In the genomic region with DNA sequence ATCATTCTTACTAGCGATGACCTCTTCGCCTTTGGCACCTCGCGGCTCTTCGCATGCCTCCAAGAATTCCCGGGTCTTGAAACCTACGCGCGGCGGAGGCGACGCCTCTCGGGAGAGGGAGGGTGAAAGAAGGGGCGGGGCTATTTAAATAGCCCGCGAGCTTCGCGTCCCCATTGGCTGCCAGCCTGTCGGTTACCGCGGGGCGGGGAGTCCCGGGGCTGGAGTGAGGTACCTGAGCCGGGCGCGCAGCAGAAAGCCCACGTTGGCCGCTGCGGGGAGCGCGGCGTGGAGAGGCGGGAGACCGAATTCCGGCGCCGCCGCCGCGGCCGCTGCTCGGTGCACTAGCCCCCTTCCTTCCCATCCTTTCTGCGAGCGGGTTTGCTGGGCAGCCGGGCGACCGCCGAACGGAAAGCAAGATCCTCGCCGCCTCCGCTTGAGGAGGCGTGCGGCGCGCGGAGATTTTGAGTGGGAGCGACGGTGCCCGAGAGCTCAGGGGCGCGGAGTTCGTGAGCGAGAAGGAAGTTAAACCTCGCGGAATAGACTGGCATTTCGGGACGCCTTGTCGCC, we compare ENCODE assay signal across 8 cellular contexts. TPM values are rescaled to one million over a fixed set of nuclear protein-coding genes. Genes with fewer than 3 reads are reported as not detected.
A peak's percentile ranks its signal among the peaks of the same experiment; 100 is the strongest.
DNase-seq lines count a peak whose midpoint lies in the region; ATAC-seq and TF ChIP-seq lines count a peak whose summit lies in the region.

A gene (plus strand): TSS at position 251 of the 567 bp plus-strand sequence. CDS start 857 bp downstream, outside the sequence.

- no peaks in the 10 kb centered on the region for H3K36me3 Mint-ChIP-seq in CD4-positive, alpha-beta T cell (ENCODE audit: low read depth)
- no peaks in the 10 kb centered on the region for H3K36me3 Mint-ChIP-seq in stimulated activated effector memory CD8-positive, alpha-beta T cell treated with anti-CD3 and anti-CD28 coated beads, Interleukin-12 subunit alpha, Interleukin-12 subunit beta, amount 100 ng/mL, for 72 hours

- H3K4me1 Mint-ChIP-seq in CD4-positive, alpha-beta T cell (ENCODE audit: low read depth): peaks cover 11% of the 10 kb centered on the region
- H3K4me1 Mint-ChIP-seq in stimulated activated effector memory CD8-positive, alpha-beta T cell treated with anti-CD3 and anti-CD28 coated beads, Interleukin-12 subunit alpha, Interleukin-12 subunit beta, amount 100 ng/mL, for 72 hours: peaks cover 17% of the 10 kb centered on the region

- H3K4me3 Mint-ChIP-seq in CD4-positive, alpha-beta T cell: peak within 1 kb of the TSS; percentile 83
- peak within 1 kb of the TSS; percentile 69 for H3K4me3 Mint-ChIP-seq in stimulated activated effector memory CD8-positive, alpha-beta T cell treated with anti-CD3 and anti-CD28 coated beads, Interleukin-12 subunit alpha, Interleukin-12 subunit beta, amount 100 ng/mL, for 72 hours

- CTCF ChIA-PET in CD4-positive, alpha-beta T cell (lab: Charles Lee): no interaction called here

- TF ChIP-seq POLR2A in esophagus muscularis mucosa (IDR thresholded peaks at IDR 0.05; ENCODE audit: low read depth): no peak

- no peaks in the 10 kb centered on the region for H3K9me3 Mint-ChIP-seq in CD4-positive, alpha-beta T cell
- no peaks in the 10 kb centered on the region for H3K9me3 Mint-ChIP-seq in stimulated activated effector memory CD8-positive, alpha-beta T cell treated with anti-CD3 and anti-CD28 coated beads, Interleukin-12 subunit alpha, Interleukin-12 subunit beta, amount 100 ng/mL, for 72 hours

- intact Hi-C loops in CD4-positive, alpha-beta T cell (cut with DNase I, micrococcal nuclease): loop anchor here in 1 of 2 experiments (2.0 kb wide), 1 partner anchor 333 kb away; no protein-coding TSS in a partner anchor
- intact Hi-C loops in esophagus muscularis mucosa (cut with DNase I): loop anchor here (5.0 to 10.0 kb wide), 2 partner anchors 61 to 489 kb away; no protein-coding TSS in a partner anchor
- intact Hi-C loops in mucosa of descending colon (cut with DNase I, micrococcal nuclease): loop anchor here in 1 of 2 donors (10.0 kb wide), 1 partner anchor 279 kb away; no protein-coding TSS in a partner anchor

- under 1% methylated on average over 27 of the region's 69 CpGs for WGBS in esophagus muscularis mucosa

- no peaks in the 10 kb centered on the region for H3K9me3 ChIP-seq in CD4-positive, alpha-beta T cell (ENCODE audit: control insufficient read depth, low read length)
- no peaks in the 10 kb centered on the region for H3K9me3 ChIP-seq in esophagus muscularis mucosa
- H3K9me3 ChIP-seq in mucosa of descending colon: no peaks in the 10 kb centered on the region

- peaks cover 54% of the 10 kb centered on the region for H3K27me3 ChIP-seq in CD4-positive, alpha-beta T cell (ENCODE audit: control insufficient read depth, insufficient read depth, low read length)
- peaks cover 0 to 84% (median 26%) of the 10 kb centered on the region in 4 donors for H3K27me3 ChIP-seq in esophagus muscularis mucosa

- H3K27me3 Mint-ChIP-seq in CD4-positive, alpha-beta T cell: peaks cover 80% of the 10 kb centered on the region

- H3K4me3 ChIP-seq in esophagus muscularis mucosa (peak within 1 kb of the TSS; percentile 61 to 70 (median 64)), mucosa of descending colon (no peak within 1 kb of the TSS)

- no peak for TF ChIP-seq CTCF in CD4-positive, alpha-beta T cell (IDR thresholded peaks at IDR 0.05)
- TF ChIP-seq CTCF in esophagus muscularis mucosa (IDR thresholded peaks at IDR 0.05) (no peak), mucosa of descending colon (IDR thresholded peaks at IDR 0.05) (no peak)

- no peaks in the 10 kb centered on the region for H3K36me3 ChIP-seq in esophagus muscularis mucosa
- no peaks in the 10 kb centered on the region for H3K36me3 ChIP-seq in mucosa of descending colon (ENCODE audit: low read depth)

- ATAC-seq in CD4-positive, alpha-beta T cell (ENCODE audit: poor library complexity): peak; percentile 77
- peak; percentile 70 for ATAC-seq in GM19395 (IDR thresholded peaks at IDR 0.05; ENCODE audit: unreplicated experiment)
- peak; percentile 60 for ATAC-seq in HG03457 (IDR thresholded peaks at IDR 0.05; ENCODE audit: unreplicated experiment)
- peak; percentile 97 for ATAC-seq in mucosa of descending colon
- peak; percentile 77 for ATAC-seq in stimulated activated effector memory CD8-positive, alpha-beta T cell treated with anti-CD3 and anti-CD28 coated beads, Interleukin-12 subunit alpha, Interleukin-12 subunit beta, amount 100 ng/mL, for 72 hours

- no peak for TF ChIP-seq EP300 in esophagus muscularis mucosa (IDR thresholded peaks at IDR 0.05)

- peak in 8 of 10 experiments; percentile 5 to 54 (median 27) for DNase-seq in CD4-positive, alpha-beta T cell
- DNase-seq in NCI-H69 (lab: John Stamatoyannopoulos, UW) (peak; percentile 98), esophagus muscularis mucosa (ENCODE audit: extremely low spot score) (peak; percentile 93), mucosa of descending colon (peak; percentile 89 to 90 (median 89))
- peak; percentile 28 for DNase-seq in activated CD8-positive, alpha-beta memory T cell treated with anti-CD3 and anti-CD28 coated beads, Interleukin-2, amount 50 U/mL, for 4 hours
- peak; percentile 25 to 74 for DNase-seq in stimulated activated effector memory CD8-positive, alpha-beta T cell treated with anti-CD3 and anti-CD28 coated beads, Interleukin-12 subunit alpha, Interleukin-12 subunit beta, amount 100 ng/mL, for 72 hours (ENCODE audit: low spot score in 2 of 2)

- H3K27ac ChIP-seq in CD4-positive, alpha-beta T cell (ENCODE audit: low read depth, low read length): no peak within 1 kb of the TSS
- peak within 1 kb of the TSS in 1 of 4 donors; percentile 8 for H3K27ac ChIP-seq in esophagus muscularis mucosa (replicated peaks in 1 of 4)

- POLR2A ChIA-PET in CD4-positive, alpha-beta T cell (lab: Charles Lee): interaction anchor here (1.0 kb wide), 1 partner anchor 377 kb away, joined by 3 read pairs; a partner anchor contains a TSS

- H3K4me1 ChIP-seq in esophagus muscularis mucosa (peaks cover 33 to 50% (median 48%) of the 10 kb centered on the region in 4 donors), mucosa of descending colon (ENCODE audit: low read depth) (peaks cover 31% of the 10 kb centered on the region)

- no peak within 1 kb of the TSS for H3K27ac Mint-ChIP-seq in CD4-positive, alpha-beta T cell
- H3K27ac Mint-ChIP-seq in stimulated activated effector memory CD8-positive, alpha-beta T cell treated with anti-CD3 and anti-CD28 coated beads, Interleukin-12 subunit alpha, Interleukin-12 subunit beta, amount 100 ng/mL, for 72 hours: no peak within 1 kb of the TSS

RNA-seq across cellular contexts. Expression of the gene that starts here (rescaled TPM):
- total RNA-seq in CD4-positive, alpha-beta T cell: not detected
- 10 to 100 TPM in 1 of 4 donors, 1 to 10 TPM in 3; 5.1 to 10.0 (median 6.9) TPM for total RNA-seq in esophagus muscularis mucosa
- 1 to 10 TPM in 1 of 3 donors, under 1 TPM in 2; 0.55 to 1.9 (median 0.98) TPM for total RNA-seq in mucosa of descending colon

Comparison
In these comparisons a context has a peak if more than half of its experiments do, and no peak if none do; other contexts are left out.
1. Peak in DNase-seq and ATAC-seq in CD4-positive, alpha-beta T cell; RNA of the gene not detected or under 1 TPM.
2. DNase-seq: peak in every context shown above with its lines; median percentile 98 in NCI-H69; 93 in esophagus muscularis mucosa; 89 in mucosa of descending colon; 50 in stimulated activated effector memory CD8-positive, alpha-beta T cell treated with anti-CD3 and anti-CD28 coated beads, Interleukin-12 subunit alpha, Interleukin-12 subunit beta, amount 100 ng/mL, for 72 hours; 28 in activated CD8-positive, alpha-beta memory T cell treated with anti-CD3 and anti-CD28 coated beads, Interleukin-2, amount 50 U/mL, for 4 hours; 27 in CD4-positive, alpha-beta T cell.